In the genomic region with DNA sequence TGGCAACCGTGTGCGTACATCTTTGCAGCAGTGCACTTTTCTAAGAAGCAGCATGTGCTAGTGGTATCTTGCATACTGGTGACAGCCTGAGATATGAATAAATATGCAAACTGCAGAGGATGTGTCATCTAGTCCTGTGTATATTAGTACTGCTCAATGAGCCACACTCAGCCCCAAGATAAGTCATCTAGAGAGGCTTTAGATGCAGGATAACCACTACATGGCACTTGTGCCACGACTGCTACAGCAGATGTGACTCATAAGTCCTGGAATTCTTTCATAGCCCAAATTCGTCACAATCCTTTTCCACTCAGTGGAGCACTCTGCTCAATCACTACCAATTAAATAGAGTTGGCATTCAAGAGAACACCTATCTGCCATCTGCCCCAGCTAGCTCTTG, we compare ENCODE assay signal across 1 cellular context.
TF ChIP-seq lines count a peak whose summit lies in the region.

No MANE protein-coding gene starts in this region.

TF ChIP-seq in SK-N-SH, 30 proteins besides CTCF, POLR2A, EP300 and RAD21 (continued from another document):
- TF ChIP-seq, protein P1, sequence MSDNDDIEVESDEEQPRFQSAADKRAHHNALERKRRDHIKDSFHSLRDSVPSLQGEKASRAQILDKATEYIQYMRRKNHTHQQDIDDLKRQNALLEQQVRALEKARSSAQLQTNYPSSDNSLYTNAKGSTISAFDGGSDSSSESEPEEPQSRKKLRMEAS (IDR thresholded peaks at IDR 0.05; ENCODE audit: low read depth) = no peak
- TF ChIP-seq RCOR1 (IDR thresholded peaks at IDR 0.05; ENCODE audit: low read length) (no peak), FOXM1 (IDR thresholded peaks at IDR 0.05; ENCODE audit: low read depth) (no peak), POLR2AphosphoS5 (IDR thresholded peaks at IDR 0.05; ENCODE audit: low read depth, low read length) (no peak), YY1 (IDR thresholded peaks at IDR 0.05; ENCODE audit: low read depth) (no peak)
- TF ChIP-seq, protein P2, sequence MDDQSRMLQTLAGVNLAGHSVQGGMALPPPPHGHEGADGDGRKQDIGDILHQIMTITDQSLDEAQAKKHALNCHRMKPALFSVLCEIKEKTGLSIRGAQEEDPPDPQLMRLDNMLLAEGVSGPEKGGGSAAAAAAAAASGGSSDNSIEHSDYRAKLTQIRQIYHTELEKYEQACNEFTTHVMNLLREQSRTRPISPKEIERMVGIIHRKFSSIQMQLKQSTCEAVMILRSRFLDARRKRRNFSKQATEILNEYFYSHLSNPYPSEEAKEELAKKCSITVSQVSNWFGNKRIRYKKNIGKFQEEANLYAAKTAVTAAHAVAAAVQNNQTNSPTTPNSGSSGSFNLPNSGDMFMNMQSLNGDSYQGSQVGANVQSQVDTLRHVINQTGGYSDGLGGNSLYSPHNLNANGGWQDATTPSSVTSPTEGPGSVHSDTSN (IDR thresholded peaks at IDR 0.05) = peak; percentile 44; the same call in 1 of the 2 replicates
- TF ChIP-seq, protein P3, sequence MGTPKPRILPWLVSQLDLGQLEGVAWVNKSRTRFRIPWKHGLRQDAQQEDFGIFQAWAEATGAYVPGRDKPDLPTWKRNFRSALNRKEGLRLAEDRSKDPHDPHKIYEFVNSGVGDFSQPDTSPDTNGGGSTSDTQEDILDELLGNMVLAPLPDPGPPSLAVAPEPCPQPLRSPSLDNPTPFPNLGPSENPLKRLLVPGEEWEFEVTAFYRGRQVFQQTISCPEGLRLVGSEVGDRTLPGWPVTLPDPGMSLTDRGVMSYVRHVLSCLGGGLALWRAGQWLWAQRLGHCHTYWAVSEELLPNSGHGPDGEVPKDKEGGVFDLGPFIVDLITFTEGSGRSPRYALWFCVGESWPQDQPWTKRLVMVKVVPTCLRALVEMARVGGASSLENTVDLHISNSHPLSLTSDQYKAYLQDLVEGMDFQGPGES (IDR thresholded peaks at IDR 0.05; ENCODE audit: low read depth, low read length) = no peak
